ENCODE assay signal across 24 cellular contexts in genomic region chr18:46133534-46133933, GRCh38. TPM values are rescaled to one million over a fixed set of nuclear protein-coding genes. Genes with fewer than 3 reads are reported as not detected.
DNase-seq lines count a peak whose midpoint lies in the region; ATAC-seq, FAIRE-seq and TF ChIP-seq lines count a peak whose summit lies in the region.
"Had no signal": no experiment of that assay in that cellular context is flagged by ENCODE, and none has a peak within 500 bp of the region (broad histone marks: within the 10 kb centered on the region; RNA-seq: fewer than 3 reads in every experiment).

No MANE protein-coding gene starts in this region.

- H3K27me3 Mint-ChIP-seq in H9 (ENCODE audit: low read depth): no peaks in the 10 kb centered on the region
- H3K27me3 Mint-ChIP-seq: CD4-positive, alpha-beta T cell; CD8-positive, alpha-beta memory T cell had no signal

- TF ChIP-seq CTCF in H9 (conservative IDR thresholded peaks at IDR 0.05) (no peak), ovary (IDR thresholded peaks at IDR 0.05) (no peak)

- H2BK15ac ChIP-seq in H9 (ENCODE audit: low read depth, low read length): no peak overlapping the region

- no peaks in the 10 kb centered on the region for H3K23me2 ChIP-seq in H9 (ENCODE audit: insufficient read length, low read depth, low read length, poor library complexity, severe bottlenecking)

- H3K79me1 ChIP-seq in H9 (ENCODE audit: insufficient read depth, low read depth, low read length, poor library complexity, severe bottlenecking): no peaks in the 10 kb centered on the region

- no peak overlapping the region for H3K4ac ChIP-seq in H9 (ENCODE audit: low read depth, low read length)

- no peak overlapping the region for H4K91ac ChIP-seq in H9 (ENCODE audit: insufficient read length, low read depth, low read length)

- H2BK120ac ChIP-seq in H9 (ENCODE audit: low read depth, low read length, poor library complexity, severe bottlenecking): no peak overlapping the region

- H3K18ac ChIP-seq in H9 (ENCODE audit: insufficient read length, low read depth, low read length): no peak overlapping the region

- no peak overlapping the region for H2BK12ac ChIP-seq in H9 (ENCODE audit: insufficient read length, low read depth, low read length)

- FAIRE-seq in small intestine (lab: Jason Lieb, UNC): peak; percentile 23
- FAIRE-seq: A549, GM12891, GM18507, H1 had no signal

- H4K20me1 ChIP-seq in H9 (ENCODE audit: control insufficient read depth, insufficient read depth, insufficient read length): no peaks in the 10 kb centered on the region
- H4K20me1 ChIP-seq: BLaER1 treated with 17β-estradiol and CSF1 and Interleukin-3, amounts not matched to agents 10 nM and 100 nM had no signal

- no peak overlapping the region for H2BK20ac ChIP-seq in H9 (ENCODE audit: low read depth, low read length, poor library complexity, severe bottlenecking)

- peaks cover 13% of the 10 kb centered on the region for H3K36me3 ChIP-seq in MG63
- no peaks in the 10 kb centered on the region for H3K36me3 ChIP-seq in ovary
- H3K36me3 ChIP-seq in small intestine (ENCODE audit: control insufficient read depth in 2 of 2, insufficient read depth in 2 of 2, low read length in 2 of 2): no peaks in the 10 kb centered on the region
- H3K36me3 ChIP-seq: BE2C had no signal

- no peak overlapping the region for H2AFZ ChIP-seq in H9 (ENCODE audit: low read length)
- H2AFZ ChIP-seq: GM23248 had no signal

- WGBS in H9 (ENCODE audit: extremely low coverage, insufficient read length, low lambda C conversion rate): no CpG with 5 or more reads among the region's 3 CpGs
- WGBS in ovary, 3 donors: 8 to 33% (median 13%) methylated on average over 3 of the region's 3 CpGs
- WGBS in small intestine, 3 donors: 67 to 91% (median 78%) methylated on average over 3 of the region's 3 CpGs

- H3K27me3 ChIP-seq in H9 (ENCODE audit: insufficient read depth, low read length) (no peaks in the 10 kb centered on the region), MG63 (no peaks in the 10 kb centered on the region), ovary (no peaks in the 10 kb centered on the region), small intestine (ENCODE audit: control insufficient read depth in 2 of 2, insufficient read depth in 2 of 2, low read length in 2 of 2) (no peaks in the 10 kb centered on the region)
- H3K27me3 ChIP-seq: BE2C; BLaER1 treated with 17β-estradiol and CSF1 and Interleukin-3, amounts not matched to agents 10 nM and 100 nM had no signal

- H3K27ac Mint-ChIP-seq in H9: peak overlapping the region in 2 of 3 experiments; percentile 9 to 71; a peak in 1 of 7 replicates
- H3K27ac Mint-ChIP-seq: CD4-positive, alpha-beta T cell; CD8-positive, alpha-beta memory T cell had no signal

- H3K4me3 ChIP-seq in MG63 (no peak overlapping the region), ovary (no peak overlapping the region), small intestine (ENCODE audit: low read depth in 1 of 2, low read length in 2 of 2) (no peak overlapping the region)
- H3K4me3 ChIP-seq: A549; BLaER1 treated with 17β-estradiol and CSF1 and Interleukin-3, amounts not matched to agents 10 nM and 100 nM; GM23248 had no signal

- H3K9me3 ChIP-seq in H9 (ENCODE audit: control insufficient read depth, low read depth, low read length): no peaks in the 10 kb centered on the region
- no peaks in the 10 kb centered on the region for H3K9me3 ChIP-seq in MG63
- no peaks in the 10 kb centered on the region for H3K9me3 ChIP-seq in ovary
- no peaks in the 10 kb centered on the region for H3K9me3 ChIP-seq in small intestine (ENCODE audit: control insufficient read depth, low read depth)
- H3K9me3 ChIP-seq: A549; BE2C; BLaER1 treated with 17β-estradiol and CSF1 and Interleukin-3, amounts not matched to agents 10 nM and 100 nM had no signal

- intact Hi-C loops in ovary (cut with DNase I): no loop called here

- H3K4me1 ChIP-seq in H9 (ENCODE audit: insufficient read depth, low read length): peaks cover 3% of the 10 kb centered on the region; the same call in 1 of the 2 replicates
- H3K4me1 ChIP-seq in ovary (ENCODE audit: insufficient read depth): peaks cover 1% of the 10 kb centered on the region
- H3K4me1 ChIP-seq in small intestine (ENCODE audit: control insufficient read depth in 2 of 2, insufficient read depth in 1 of 2, low read depth in 1 of 2, low read length in 1 of 2): no peaks in the 10 kb centered on the region
- H3K4me1 ChIP-seq: A549; BE2C; BLaER1 treated with 17β-estradiol and CSF1 and Interleukin-3, amounts not matched to agents 10 nM and 100 nM had no signal

- H3K56ac ChIP-seq in H9 (ENCODE audit: insufficient read length, low read depth, low read length): no peak overlapping the region

- no peak overlapping the region for H3K27ac ChIP-seq in H9 (ENCODE audit: insufficient read length, low read depth, low read length)
- H3K27ac ChIP-seq in ovary: peak overlapping the region in 1 of 2 donors; percentile 11
- no peak overlapping the region for H3K27ac ChIP-seq in small intestine (ENCODE audit: low read depth in 1 of 2, low read length in 1 of 2)
- H3K27ac ChIP-seq: A549; BLaER1 treated with 17β-estradiol and CSF1 and Interleukin-3, amounts not matched to agents 10 nM and 100 nM; GM23248 had no signal

- no peak overlapping the region for H3K9ac ChIP-seq in H9 (ENCODE audit: extremely low read depth, insufficient read length, low read length)
- H3K9ac ChIP-seq: BLaER1 treated with 17β-estradiol and CSF1 and Interleukin-3, amounts not matched to agents 10 nM and 100 nM; GM23248 had no signal

- no peak overlapping the region for H3K4me2 ChIP-seq in H9 (ENCODE audit: insufficient read depth, insufficient read length, low read length)
- H3K4me2 ChIP-seq: A549; BLaER1 treated with 17β-estradiol and CSF1 and Interleukin-3, amounts not matched to agents 10 nM and 100 nM had no signal

- no peaks in the 10 kb centered on the region for H3K79me2 ChIP-seq in H9 (ENCODE audit: insufficient read depth, low read length)

- no peak for TF ChIP-seq EP300 in ovary (IDR thresholded peaks at IDR 0.05)

- H3K23ac ChIP-seq in H9 (ENCODE audit: insufficient read length, low read depth, low read length): no peak overlapping the region

- no peak overlapping the region for H2AK5ac ChIP-seq in H9 (ENCODE audit: insufficient read length, low read length)

- H3K36me3 Mint-ChIP-seq in H9 (ENCODE audit: insufficient read depth in 1 of 3, low read depth in 3 of 3): peaks cover 7 to 23% (median 14%) of the 10 kb centered on the region in 3 experiments; a peak in 6 of 7 replicates

- TF ChIP-seq POLR2A in ovary (IDR thresholded peaks at IDR 0.05): no peak

- H3K4me1 Mint-ChIP-seq in H9: peaks cover 12 to 23% of the 10 kb centered on the region in 2 experiments
- H3K4me1 Mint-ChIP-seq: CD14-positive monocyte; CD8-positive, alpha-beta memory T cell had no signal

- ATAC-seq in GM21381 (IDR thresholded peaks at IDR 0.05; ENCODE audit: unreplicated experiment): no peak
- ATAC-seq: A549 had no signal

- H3T11ph ChIP-seq in H9 (ENCODE audit: low read length): no peak overlapping the region

- no peaks in the 10 kb centered on the region for H3K9me3 Mint-ChIP-seq in H9
- H3K9me3 Mint-ChIP-seq: CD4-positive, alpha-beta T cell; CD8-positive, alpha-beta memory T cell had no signal

- H4K8ac ChIP-seq in H9 (replicated peaks; ENCODE audit: insufficient read length, low read depth, low read length): no peak overlapping the region

- no peak overlapping the region for H4K5ac ChIP-seq in H9 (ENCODE audit: insufficient read length, low read depth, low read length)

- no peak overlapping the region for H3K4me3 Mint-ChIP-seq in H9
- H3K4me3 Mint-ChIP-seq: CD14-positive monocyte; CD4-positive, alpha-beta T cell; CD8-positive, alpha-beta memory T cell had no signal

- no peak overlapping the region for H2BK5ac ChIP-seq in H9 (ENCODE audit: insufficient read length, low read length)

- no peak overlapping the region for H3K14ac ChIP-seq in H9 (ENCODE audit: insufficient read depth, low read length)

- no peak for DNase-seq in H9
- peak; percentile 25 for DNase-seq in MG63
- peak in 3 of 5 donors; percentile 24 to 55 (median 30) for DNase-seq in ovary
- DNase-seq in small intestine: no peak
- DNase-seq in KG1 (lab: John Stamatoyannopoulos, UW): no peak
- DNase-seq in NCI-H2081 (lab: John Stamatoyannopoulos, UW): no peak
- DNase-seq: 8988T; ACHN; AML-193; BE2C; CD4-positive, alpha-beta T cell; CD8-positive, alpha-beta memory T cell; DMS53; DMS79 treated with DMSO at 0.1 percent for 48 hours; GF-D8; GM23248; H7 had no signal

RNA-seq across cellular contexts. Expression of gene HAUS1, which starts 29.3 kb away (rescaled TPM):
- total RNA-seq in H9 (2021) (81.8 and 87.0 TPM in 2 replicates), ovary (10 to 100 TPM; 20.3 to 54.2 (median 28.1) TPM)
- total RNA-seq in MG63 (2014; rRNA removed; shearing (Covaris generic); ENCODE audit: low replicate concordance): 48.6 and 49.6 TPM in 2 replicates
- polyA plus RNA-seq in ovary (10 to 100 TPM; 18.6 to 39.0 TPM), small intestine (10 to 100 TPM; 15.7 to 32.7 (median 23.2) TPM)

RNA-seq across cellular contexts. Expression of gene ATP5F1A, which starts 35.4 kb away (rescaled TPM):
- 625 and 626 TPM in 2 replicates for total RNA-seq in H9 (2021)
- total RNA-seq in MG63 (2014; rRNA removed; shearing (Covaris generic); ENCODE audit: low replicate concordance): 432 and 465 TPM in 2 replicates
- total RNA-seq in ovary: 100 to 1,000 TPM; 267 to 370 (median 294) TPM
- 100 to 1,000 TPM; 251 to 409 TPM for polyA plus RNA-seq in ovary
- 100 to 1,000 TPM; 585 to 675 (median 631) TPM for polyA plus RNA-seq in small intestine

Comparison
In these comparisons a context has a peak if more than half of its experiments do, and no peak if none do; other contexts are left out.
1. DNase-seq: peak in MG63 (single experiment) and ovary (3 of 5); none in H9 (single experiment), small intestine (single experiment), KG1 (single experiment) and NCI-H2081 (0 of 2).